Comparison of ENCODE assay signal across 8 cellular contexts in the genomic region with DNA sequence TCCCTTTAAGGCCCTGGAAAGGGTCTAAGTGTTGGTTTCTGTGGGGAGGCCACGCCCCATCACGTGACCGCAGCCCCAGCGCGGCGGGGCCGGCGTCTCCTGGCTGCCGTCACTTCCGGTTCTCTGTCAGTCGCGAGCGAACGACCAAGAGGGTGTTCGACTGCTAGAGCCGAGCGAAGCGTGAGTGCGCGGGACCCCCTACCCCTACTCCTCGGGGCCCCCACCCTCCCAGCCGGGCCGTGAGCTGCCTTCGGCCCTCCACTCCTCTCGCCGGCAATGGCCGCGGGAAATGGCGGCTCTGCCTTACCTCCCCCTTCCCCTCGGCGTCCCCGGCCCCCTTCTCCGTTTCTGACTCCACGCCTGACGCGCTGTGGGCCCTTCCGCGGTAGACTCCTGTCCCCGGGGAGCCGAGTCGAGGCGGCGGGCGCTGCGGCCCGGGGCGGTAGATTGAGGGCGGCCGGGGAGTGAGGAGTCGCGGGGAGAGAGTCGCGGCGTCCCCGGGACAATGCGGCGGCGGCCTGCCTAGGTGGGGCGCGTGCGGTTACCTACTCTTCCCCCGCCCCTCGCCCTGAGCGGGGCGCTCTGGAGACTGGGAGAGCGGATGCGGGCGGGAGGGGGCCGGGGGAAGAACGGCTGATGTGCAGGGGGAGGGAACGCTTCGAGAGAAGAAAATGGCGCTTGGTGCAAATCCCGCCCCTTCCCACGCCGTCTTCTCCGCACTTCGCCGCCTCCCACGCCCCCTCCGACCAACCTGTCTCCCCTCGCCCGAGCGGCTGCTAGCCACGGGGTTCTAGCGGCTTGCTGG. TPM values are rescaled to one million over a fixed set of nuclear protein-coding genes. Genes with fewer than 3 reads are reported as not detected.
DNase-seq lines count a peak whose midpoint lies in the region; ATAC-seq and TF ChIP-seq lines count a peak whose summit lies in the region.

A gene (plus strand): TSS at position 112 of the 805 bp plus-strand sequence. CDS start 2,956 bp downstream, outside the sequence.

- TF ChIP-seq CTCF in GM12864 (IDR thresholded peaks at IDR 0.05; ENCODE audit: low read depth, low read length, missing control alignments) (no peak), SU-DHL-6 (IDR thresholded peaks at IDR 0.05; ENCODE audit: insufficient read depth, low read length, poor library complexity, severe bottlenecking) (no peak), parathyroid adenoma (IDR thresholded peaks at IDR 0.05) (peak; percentile 10), tibial nerve (IDR thresholded peaks at IDR 0.05) (no peak)

- H3K4me1 ChIP-seq in parathyroid adenoma (peaks cover 4% of the 10 kb centered on the region), tibial nerve (peaks cover 0 to 38% (median 11%) of the 10 kb centered on the region in 4 donors)

- H3K27me3 ChIP-seq in SU-DHL-6 (ENCODE audit: low read length) (no peaks in the 10 kb centered on the region), parathyroid adenoma (ENCODE audit: control insufficient read depth, insufficient read depth, low read length) (no peaks in the 10 kb centered on the region), tibial nerve (no peaks in the 10 kb centered on the region)

- POLR2A ChIA-PET in activated naive CD8-positive, alpha-beta T cell treated with anti-CD3 and anti-CD28 coated beads, Interleukin-2, amount 10 ng/mL, durations not matched to agents 7 days and 5 days (lab: Charles Lee): interaction anchor here (0.9 to 1.5 kb wide), 5 partner anchors 11 to 412 kb away, joined by 3 to 7 read pairs (median 3); a partner anchor contains a TSS

- no peaks in the 10 kb centered on the region for H3K9me2 ChIP-seq in SU-DHL-6 (replicated peaks; ENCODE audit: insufficient read depth, low read length)

- H3K27me3 Mint-ChIP-seq in activated naive CD8-positive, alpha-beta T cell treated with anti-CD3 and anti-CD28 coated beads, Interleukin-2, amount 10 ng/mL, durations not matched to agents 7 days and 5 days: no peaks in the 10 kb centered on the region

- peaks cover 3% of the 10 kb centered on the region for H3K36me3 Mint-ChIP-seq in activated naive CD8-positive, alpha-beta T cell treated with anti-CD3 and anti-CD28 coated beads, Interleukin-2, amount 10 ng/mL, durations not matched to agents 7 days and 5 days

- H3K4me3 Mint-ChIP-seq in activated naive CD8-positive, alpha-beta T cell treated with anti-CD3 and anti-CD28 coated beads, Interleukin-2, amount 10 ng/mL, durations not matched to agents 7 days and 5 days: peak within 1 kb of the TSS; percentile 93

- H3K4me3 ChIP-seq in GM12864 (ENCODE audit: low read depth, low read length): peak within 1 kb of the TSS; percentile 89
- H3K4me3 ChIP-seq in SU-DHL-6 (ENCODE audit: insufficient read depth, low read length, poor library complexity, severe bottlenecking): peak within 1 kb of the TSS; percentile 95
- peak within 1 kb of the TSS; percentile 97 for H3K4me3 ChIP-seq in parathyroid adenoma (ENCODE audit: low read depth, low read length)
- peak within 1 kb of the TSS; percentile 81 to 99 (median 88) for H3K4me3 ChIP-seq in tibial nerve

- peak within 1 kb of the TSS; percentile 94 for H3K27ac Mint-ChIP-seq in activated naive CD8-positive, alpha-beta T cell treated with anti-CD3 and anti-CD28 coated beads, Interleukin-2, amount 10 ng/mL, durations not matched to agents 7 days and 5 days

- TF ChIP-seq POLR2A in tibial nerve (IDR thresholded peaks at IDR 0.05): peak; percentile 56 to 85

- H2AFZ ChIP-seq in SU-DHL-6 (ENCODE audit: low read depth, low read length, severe bottlenecking) (peak within 1 kb of the TSS; percentile 98), parathyroid adenoma (peak within 1 kb of the TSS; percentile 100)

- H3K9me3 Mint-ChIP-seq in activated naive CD8-positive, alpha-beta T cell treated with anti-CD3 and anti-CD28 coated beads, Interleukin-2, amount 10 ng/mL, durations not matched to agents 7 days and 5 days: no peaks in the 10 kb centered on the region

- peak; percentile 63 to 96 for TF ChIP-seq EP300 in tibial nerve (IDR thresholded peaks at IDR 0.05)

- DNase-seq in GM12864 (ENCODE audit: low read depth) (peak; percentile 83), NCI-H128 (lab: John Stamatoyannopoulos, UW; ENCODE audit: unreplicated experiment) (peak; percentile 83), Right ventricle myocardium superior (peak; percentile 97), tibial nerve (ENCODE audit: low spot score in 2 of 2) (peak; percentile 83 to 91)
- DNase-seq in activated naive CD8-positive, alpha-beta T cell treated with anti-CD3 and anti-CD28 coated beads, Interleukin-2, amount 10 ng/mL, durations not matched to agents 7 days and 5 days: peak; percentile 95

- H3K79me2 ChIP-seq in SU-DHL-6 (ENCODE audit: insufficient read depth, low read length) (peaks cover 13% of the 10 kb centered on the region), parathyroid adenoma (peaks cover 10% of the 10 kb centered on the region)

- WGBS in tibial nerve, 2 donors: 1% methylated on average over 73 to 75 of the region's 86 CpGs

- H3K9me3 ChIP-seq in SU-DHL-6 (ENCODE audit: insufficient read depth, low read length) (peaks cover 3% of the 10 kb centered on the region; the same call in 1 of the 2 replicates), parathyroid adenoma (ENCODE audit: control insufficient read depth, low read length) (no peaks in the 10 kb centered on the region), tibial nerve (peaks cover 0 to 10% (median 0%) of the 10 kb centered on the region in 4 donors)

- intact Hi-C loops in Right ventricle myocardium superior (cut with DNase I): loop anchor here (5.0 kb wide), 1 partner anchor 93 kb away; no protein-coding TSS in a partner anchor

- H3K9ac ChIP-seq in SU-DHL-6 (ENCODE audit: low read length) (peak within 1 kb of the TSS; percentile 93), parathyroid adenoma (peak within 1 kb of the TSS; percentile 100)

- peak within 1 kb of the TSS; percentile 90 for H3K4me2 ChIP-seq in SU-DHL-6 (ENCODE audit: low read depth, low read length, poor library complexity, severe bottlenecking)
- peak within 1 kb of the TSS; percentile 81 for H3K4me2 ChIP-seq in parathyroid adenoma (ENCODE audit: low read length)

- peaks cover 4% of the 10 kb centered on the region; the same call in 1 of the 2 replicates for H3K36me3 ChIP-seq in SU-DHL-6 (ENCODE audit: low read length)
- H3K36me3 ChIP-seq in parathyroid adenoma (ENCODE audit: control insufficient read depth, insufficient read depth, low read length): no peaks in the 10 kb centered on the region
- H3K36me3 ChIP-seq in tibial nerve: peaks cover 0 to 10% (median 0%) of the 10 kb centered on the region in 3 donors

- peak; percentile 61 for ATAC-seq in HG02759 (IDR thresholded peaks at IDR 0.05; ENCODE audit: unreplicated experiment)
- ATAC-seq in activated naive CD8-positive, alpha-beta T cell treated with anti-CD3 and anti-CD28 coated beads, Interleukin-2, amount 10 ng/mL, durations not matched to agents 7 days and 5 days (ENCODE audit: low read depth): peak; percentile 94
- peak; percentile 98 for ATAC-seq in Right ventricle myocardium superior (ENCODE audit: poor library complexity)

- peaks cover 29% of the 10 kb centered on the region for H4K20me1 ChIP-seq in SU-DHL-6 (ENCODE audit: low read depth, low read length)

- H3F3A ChIP-seq in SU-DHL-6 (ENCODE audit: insufficient read depth): peaks cover 16% of the 10 kb centered on the region

- H3K27ac ChIP-seq in SU-DHL-6 (ENCODE audit: low read depth, low read length) (peak within 1 kb of the TSS; percentile 64), parathyroid adenoma (peak within 1 kb of the TSS; percentile 100), tibial nerve (peak within 1 kb of the TSS; percentile 95 to 99 (median 99))

- peaks cover 39% of the 10 kb centered on the region for H3K4me1 Mint-ChIP-seq in activated naive CD8-positive, alpha-beta T cell treated with anti-CD3 and anti-CD28 coated beads, Interleukin-2, amount 10 ng/mL, durations not matched to agents 7 days and 5 days

RNA-seq across cellular contexts. Expression of the gene that starts here (rescaled TPM):
- 100 to 1,000 TPM; 290 to 294 TPM for total RNA-seq in activated naive CD8-positive, alpha-beta T cell treated with anti-CD3 and anti-CD28 coated beads, Interleukin-2, amount 10 ng/mL, durations not matched to agents 7 days and 5 days
- total RNA-seq in Right ventricle myocardium superior (175 TPM), tibial nerve (100 to 1,000 TPM in 1 of 4 donors, 10 to 100 TPM in 3; 78.0 to 110 (median 88.6) TPM)

Comparison
In these comparisons a context has a peak if more than half of its experiments do, and no peak if none do; other contexts are left out.
1. Peak in every context shown above with its lines: DNase-seq, ATAC-seq, H3K4me3 ChIP-seq and H3K27ac ChIP-seq.